ENCODE assay signal across 24 cellular contexts in the genomic region with DNA sequence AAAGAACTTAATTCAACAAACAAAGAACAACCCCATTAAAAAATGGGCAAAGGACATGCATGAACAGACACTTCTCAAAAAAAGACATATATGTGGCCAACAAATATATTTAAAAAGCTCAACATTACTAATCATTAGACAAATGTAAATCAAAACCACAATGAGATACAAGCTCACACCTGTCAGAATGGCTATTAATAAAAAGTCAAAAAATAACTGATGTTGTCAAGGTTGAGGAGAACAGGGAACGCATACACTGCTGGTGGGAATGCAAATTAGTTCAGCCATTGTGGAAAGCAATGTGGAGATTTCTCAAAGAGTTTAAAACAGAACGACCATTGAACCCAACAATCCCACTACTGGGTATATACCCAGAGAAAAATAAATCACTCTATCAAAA. TPM values are rescaled to one million over a fixed set of nuclear protein-coding genes. Genes with fewer than 3 reads are reported as not detected.
DNase-seq lines count a peak whose midpoint lies in the region; ATAC-seq and TF ChIP-seq lines count a peak whose summit lies in the region.
"Had no signal": no experiment of that assay in that cellular context is flagged by ENCODE, and none has a peak within 500 bp of the region (broad histone marks: within the 10 kb centered on the region; RNA-seq: fewer than 3 reads in every experiment).

No MANE protein-coding gene starts in this region.

- POLR2A ChIA-PET in activated CD4-positive, alpha-beta T cell treated with anti-CD3 and anti-CD28 coated beads for 36 hours (lab: Charles Lee), result no interaction called here

- intact Hi-C loops in activated CD4-positive, alpha-beta T cell treated with anti-CD3 and anti-CD28 coated beads for 36 hours (cut with DNase I, micrococcal nuclease), result no loop called here
- intact Hi-C loops in adrenal gland (cut with DNase I) (no loop called here), right lobe of liver (cut with DNase I) (no loop called here)

- CTCF ChIA-PET in activated CD4-positive, alpha-beta T cell treated with anti-CD3 and anti-CD28 coated beads for 36 hours (lab: Charles Lee), result no interaction called here

- peaks cover 96% of the 10 kb centered on the region for H3K79me2 ChIP-seq in DOHH2 (ENCODE audit: control insufficient read depth, low read length)

- peaks cover 28% of the 10 kb centered on the region for H3K36me3 Mint-ChIP-seq in activated CD4-positive, alpha-beta T cell treated with anti-CD3 and anti-CD28 coated beads for 36 hours (ENCODE audit: low read depth)
- peaks cover 2 to 6% of the 10 kb centered on the region in 2 donors for H3K36me3 Mint-ChIP-seq in activated T-cell treated with anti-CD3 and anti-CD28 coated beads, Interleukin-2, amount 50 U/mL, for 72 hours (ENCODE audit: insufficient read depth in 2 of 2)

- peaks cover 81% of the 10 kb centered on the region for H3K36me3 ChIP-seq in DOHH2 (ENCODE audit: control insufficient read depth, low read length)
- no peaks in the 10 kb centered on the region for H3K36me3 ChIP-seq in adrenal gland (replicated peaks in 1 of 2)
- no peaks in the 10 kb centered on the region for H3K36me3 ChIP-seq in right lobe of liver

- H3K27ac ChIP-seq in DOHH2 (ENCODE audit: low read depth, low read length) (peak overlapping the region; percentile 97), adrenal gland (no peak overlapping the region), right lobe of liver (no peak overlapping the region)
- H3K27ac ChIP-seq: heart left ventricle, HL-60 had no signal

- H3K9me2 ChIP-seq in DOHH2 (replicated peaks; ENCODE audit: control insufficient read depth, low read length), result no peaks in the 10 kb centered on the region

- H3K9me3 ChIP-seq in DOHH2 (ENCODE audit: control insufficient read depth, insufficient read depth, low read length), result no peaks in the 10 kb centered on the region
- no peaks in the 10 kb centered on the region for H3K9me3 ChIP-seq in adrenal gland (replicated peaks in 1 of 3)
- H3K9me3 ChIP-seq in right lobe of liver, result no peaks in the 10 kb centered on the region
- H3K9me3 ChIP-seq: heart left ventricle had no signal

- peaks cover 38% of the 10 kb centered on the region for H3F3A ChIP-seq in DOHH2 (ENCODE audit: control insufficient read depth, insufficient read depth)

- peaks cover 38% of the 10 kb centered on the region for H3K4me1 Mint-ChIP-seq in activated CD4-positive, alpha-beta T cell treated with anti-CD3 and anti-CD28 coated beads for 36 hours
- H3K4me1 Mint-ChIP-seq in activated T-cell treated with anti-CD3 and anti-CD28 coated beads, Interleukin-2, amount 50 U/mL, for 72 hours (ENCODE audit: low read depth), result peaks cover 15% of the 10 kb centered on the region

- TF ChIP-seq POLR2A in adrenal gland (IDR thresholded peaks at IDR 0.05) (no peak), right lobe of liver (IDR thresholded peaks at IDR 0.05) (no peak)

- H3K4me2 ChIP-seq in DOHH2 (ENCODE audit: low read length), result peak overlapping the region; percentile 89

- peaks cover 80% of the 10 kb centered on the region for H3K4me1 ChIP-seq in DOHH2 (ENCODE audit: control insufficient read depth, low read length)
- peaks cover 0 to 21% of the 10 kb centered on the region in 2 donors for H3K4me1 ChIP-seq in adrenal gland (replicated peaks in 1 of 2)
- peaks cover 0 to 29% (median 0%) of the 10 kb centered on the region in 4 donors for H3K4me1 ChIP-seq in right lobe of liver

- DNase-seq in activated CD4-positive, alpha-beta T cell treated with anti-CD3 and anti-CD28 coated beads for 36 hours, result no peak
- DNase-seq in adrenal gland, result no peak
- DNase-seq in right lobe of liver, result no peak
- DNase-seq in activated T-cell treated with anti-CD3 and anti-CD28 coated beads, Interleukin-2, amount 50 U/mL, for 72 hours, result no peak
- DNase-seq: activated CD4-positive, alpha-beta T cell treated with anti-CD3 and anti-CD28 coated beads for 48 hours; anterior cingulate cortex; CD8-positive, alpha-beta T cell; cortex of kidney; HCEC 1CT; heart left ventricle; Kasumi-1; kidney; NCI-H1930; NCI-H69; nucleus accumbens; RPMI8226; T-helper 17 cell had no signal

- H3K27me3 ChIP-seq in DOHH2 (ENCODE audit: control insufficient read depth, low read length) (no peaks in the 10 kb centered on the region), adrenal gland (no peaks in the 10 kb centered on the region), right lobe of liver (no peaks in the 10 kb centered on the region)
- H3K27me3 ChIP-seq: heart left ventricle had no signal

- no peaks in the 10 kb centered on the region for H4K20me1 ChIP-seq in DOHH2 (ENCODE audit: control insufficient read depth, insufficient read depth, low read depth, low read length)

- 91 to 100% (median 95%) methylated on average over 2 of the region's 2 CpGs for WGBS in adrenal gland, 4 donors
- 88% methylated on average over 2 of the region's 2 CpGs for WGBS in right lobe of liver (ENCODE audit: insufficient coverage, low coverage, low lambda C conversion rate, missing lambda C conversion rate)

- TF ChIP-seq CTCF in DOHH2 (IDR thresholded peaks at IDR 0.05; ENCODE audit: low read depth, low read length, poor library complexity, severe bottlenecking) (no peak), adrenal gland (IDR thresholded peaks at IDR 0.05) (no peak), right lobe of liver (IDR thresholded peaks at IDR 0.05) (no peak)

- peak; percentile 68 for ATAC-seq in GM19328 (IDR thresholded peaks at IDR 0.05; ENCODE audit: unreplicated experiment)
- peak; percentile 77 for ATAC-seq in HG02642 (IDR thresholded peaks at IDR 0.05; ENCODE audit: poor library complexity, unreplicated experiment)
- ATAC-seq in HG03457 (IDR thresholded peaks at IDR 0.05; ENCODE audit: unreplicated experiment), result peak; percentile 58
- no peak for ATAC-seq in activated CD4-positive, alpha-beta T cell treated with anti-CD3 and anti-CD28 coated beads for 36 hours
- ATAC-seq in right lobe of liver, result no peak
- no peak for ATAC-seq in activated T-cell treated with anti-CD3 and anti-CD28 coated beads, Interleukin-2, amount 50 U/mL, for 72 hours (replicated peaks in 1 of 2)
- ATAC-seq: CD8-positive, alpha-beta T cell; esophagus mucosa; heart left ventricle; T-helper 17 cell had no signal

- no peaks in the 10 kb centered on the region for H3K27me3 Mint-ChIP-seq in activated CD4-positive, alpha-beta T cell treated with anti-CD3 and anti-CD28 coated beads for 36 hours
- H3K27me3 Mint-ChIP-seq in activated T-cell treated with anti-CD3 and anti-CD28 coated beads, Interleukin-2, amount 50 U/mL, for 72 hours (ENCODE audit: low read depth), result no peaks in the 10 kb centered on the region
- H3K27me3 Mint-ChIP-seq: T-helper 17 cell had no signal

- H3K4me3 ChIP-seq in DOHH2 (ENCODE audit: low read length), result peak overlapping the region; percentile 72
- no peak overlapping the region for H3K4me3 ChIP-seq in adrenal gland
- no peak overlapping the region for H3K4me3 ChIP-seq in right lobe of liver
- H3K4me3 ChIP-seq: heart left ventricle had no signal

- no peak overlapping the region for H3K4me3 Mint-ChIP-seq in activated CD4-positive, alpha-beta T cell treated with anti-CD3 and anti-CD28 coated beads for 36 hours
- no peak overlapping the region for H3K4me3 Mint-ChIP-seq in activated T-cell treated with anti-CD3 and anti-CD28 coated beads, Interleukin-2, amount 50 U/mL, for 72 hours
- H3K4me3 Mint-ChIP-seq: CD8-positive, alpha-beta T cell; mesothelial cell of epicardium; T-helper 17 cell had no signal

- H3K27ac Mint-ChIP-seq in activated CD4-positive, alpha-beta T cell treated with anti-CD3 and anti-CD28 coated beads for 36 hours, result no peak overlapping the region
- H3K27ac Mint-ChIP-seq in activated T-cell treated with anti-CD3 and anti-CD28 coated beads, Interleukin-2, amount 50 U/mL, for 72 hours, result no peak overlapping the region
- H3K27ac Mint-ChIP-seq: CD8-positive, alpha-beta T cell; mesothelial cell of epicardium; T-helper 17 cell had no signal

- no peaks in the 10 kb centered on the region for H3K9me3 Mint-ChIP-seq in activated CD4-positive, alpha-beta T cell treated with anti-CD3 and anti-CD28 coated beads for 36 hours (ENCODE audit: low read depth)
- no peaks in the 10 kb centered on the region for H3K9me3 Mint-ChIP-seq in activated T-cell treated with anti-CD3 and anti-CD28 coated beads, Interleukin-2, amount 50 U/mL, for 72 hours
- H3K9me3 Mint-ChIP-seq: CD8-positive, alpha-beta T cell; mesothelial cell of epicardium had no signal

RNA-seq across cellular contexts. Expression of gene ZFAND4, which starts 19.1 kb away (rescaled TPM):
- 10 to 100 TPM; 11.5 to 11.9 TPM for total RNA-seq in activated CD4-positive, alpha-beta T cell treated with anti-CD3 and anti-CD28 coated beads for 36 hours
- total RNA-seq in adrenal gland (10 to 100 TPM; 14.3 to 48.7 (median 31.7) TPM), right lobe of liver (10 to 100 TPM in 3 of 6 experiments, 1 to 10 TPM in 3; 6.3 to 15.2 (median 9.3) TPM)
- polyA plus RNA-seq in adrenal gland, result 10 to 100 TPM in 1 of 3 donors, 1 to 10 TPM in 2; 7.1 to 12.4 (median 8.5) TPM
- 10 to 100 TPM; 11.9 to 13.4 TPM for total RNA-seq in activated T-cell treated with anti-CD3 and anti-CD28 coated beads, Interleukin-2, amount 50 U/mL, for 72 hours

Comparison
In these comparisons a context has a peak if more than half of its experiments do, and no peak if none do; other contexts are left out.
1. ATAC-seq: peak in GM19328 (single experiment), HG02642 (single experiment) and HG03457 (single experiment); none in activated CD4-positive, alpha-beta T cell treated with anti-CD3 and anti-CD28 coated beads for 36 hours (single experiment), right lobe of liver (0 of 4) and activated T-cell treated with anti-CD3 and anti-CD28 coated beads, Interleukin-2, amount 50 U/mL, for 72 hours (0 of 2).